9 cellular contexts compared by ENCODE assay signal in genomic region chr17:81342700-81343070, GRCh38. TPM values are rescaled to one million over a fixed set of nuclear protein-coding genes. Genes with fewer than 3 reads are reported as not detected.
DNase-seq lines count a peak whose midpoint lies in the region; ATAC-seq and TF ChIP-seq lines count a peak whose summit lies in the region.
"Had no signal": no experiment of that assay in that cellular context is flagged by ENCODE, and none has a peak within 500 bp of the region (broad histone marks: within the 10 kb centered on the region; RNA-seq: fewer than 3 reads in every experiment).

No MANE protein-coding gene starts in this region.

- no TSS peak for BruUV-seq in A673 (replicated peaks; lab: Mats Ljungman, UMichigan)

- DNase-seq in A673 (ENCODE audit: low spot score) = peak; percentile 58
- peak; percentile 65 for DNase-seq in NCI-H526 treated with DMSO at 0.1 percent for 48 hours (lab: John Stamatoyannopoulos, UW)
- no peak for DNase-seq in endothelial cell (ENCODE audit: low spot score)
- DNase-seq in nephron progenitor cell = no peak
- DNase-seq in NCI-H345 (lab: John Stamatoyannopoulos, UW) = no peak
- DNase-seq: activated naive CD4-positive, alpha-beta T cell treated with anti-CD3 and anti-CD28 coated beads for 36 hours had no signal

- H3K36me3 Mint-ChIP-seq in endothelial cell (ENCODE audit: low read depth, unreplicated experiment) (peaks cover 16% of the 10 kb centered on the region), nephron progenitor cell (ENCODE audit: low read depth) (peaks cover 8% of the 10 kb centered on the region)

- POLR2A ChIA-PET in A673 (lab: Charles Lee; ENCODE audit: low non-redundant PET) = no interaction called here

- CTCF ChIA-PET in A673 (lab: Charles Lee) = no interaction called here

- H3K4me1 Mint-ChIP-seq in endothelial cell (ENCODE audit: unreplicated experiment) (peaks cover 19% of the 10 kb centered on the region), nephron progenitor cell (peaks cover 45% of the 10 kb centered on the region)

- H3K27ac Mint-ChIP-seq in endothelial cell (ENCODE audit: unreplicated experiment) = peak overlapping the region; percentile 98
- peak overlapping the region; percentile 100 for H3K27ac Mint-ChIP-seq in nephron progenitor cell
- H3K27ac Mint-ChIP-seq: activated naive CD4-positive, alpha-beta T cell treated with anti-CD3 and anti-CD28 coated beads for 36 hours had no signal

- ATAC-seq in HG03175 (IDR thresholded peaks at IDR 0.05; ENCODE audit: unreplicated experiment) = no peak
- no peak for ATAC-seq in GM21390 (IDR thresholded peaks at IDR 0.05; ENCODE audit: unreplicated experiment)
- no peak for ATAC-seq in HG02610 (IDR thresholded peaks at IDR 0.05; ENCODE audit: unreplicated experiment)

- H3K27me3 Mint-ChIP-seq in endothelial cell (ENCODE audit: unreplicated experiment) = peaks cover 21% of the 10 kb centered on the region
- H3K27me3 Mint-ChIP-seq in nephron progenitor cell (ENCODE audit: low read depth, poor library complexity) = peaks cover 2% of the 10 kb centered on the region

- H3K4me3 ChIP-seq in A673 (ENCODE audit: low read depth, low read length, poor library complexity, severe bottlenecking) = peak overlapping the region; percentile 78

- H3K27me3 ChIP-seq in A673 (replicated peaks; ENCODE audit: insufficient read depth, low read depth, low read length, poor library complexity) = no peaks in the 10 kb centered on the region

- H3K27ac ChIP-seq in A673 (ENCODE audit: low read depth, low read length, poor library complexity, severe bottlenecking) = peak overlapping the region; percentile 97

- H3K4me1 ChIP-seq in A673 (ENCODE audit: insufficient read depth, low read length, poor library complexity, severe bottlenecking) = peaks cover 36% of the 10 kb centered on the region

- H3K9me3 Mint-ChIP-seq in endothelial cell (ENCODE audit: unreplicated experiment) (no peaks in the 10 kb centered on the region), nephron progenitor cell (no peaks in the 10 kb centered on the region)
- H3K9me3 Mint-ChIP-seq: activated naive CD4-positive, alpha-beta T cell treated with anti-CD3 and anti-CD28 coated beads for 36 hours had no signal

- no peaks in the 10 kb centered on the region for H3K36me3 ChIP-seq in A673 (ENCODE audit: insufficient read depth, low read length, poor library complexity, severe bottlenecking)

- intact Hi-C loops in A673 (cut with micrococcal nuclease; ENCODE audit: unreplicated experiment) = no loop called here

- H3K9me3 ChIP-seq in A673 (ENCODE audit: low read depth, low read length, poor library complexity, severe bottlenecking) = no peaks in the 10 kb centered on the region

- no peak for TF ChIP-seq CTCF in A673 (conservative IDR thresholded peaks at IDR 0.05; ENCODE audit: low read depth, low read length)
- TF ChIP-seq CTCF in endothelial cell (IDR thresholded peaks at IDR 0.05; ENCODE audit: unreplicated experiment) = no peak
- TF ChIP-seq CTCF in nephron progenitor cell (IDR thresholded peaks at IDR 0.05) = no peak

- H3K4me3 Mint-ChIP-seq in endothelial cell (ENCODE audit: unreplicated experiment) (peak overlapping the region; percentile 99), nephron progenitor cell (peak overlapping the region; percentile 96)
- H3K4me3 Mint-ChIP-seq: activated naive CD4-positive, alpha-beta T cell treated with anti-CD3 and anti-CD28 coated beads for 36 hours had no signal

RNA-seq across cellular contexts. Expression of gene SLC38A10, which starts 47.6 kb away (rescaled TPM):
- total RNA-seq in A673 (2021) (75.1 and 77.3 TPM in 2 replicates), endothelial cell (ENCODE audit: unreplicated experiment) (57.2 TPM)

RNA-seq across cellular contexts. Expression of gene BAHCC1, which starts 52.6 kb away (rescaled TPM):
- 74.2 and 80.6 TPM in 2 replicates for total RNA-seq in A673 (2021)
- total RNA-seq in endothelial cell (ENCODE audit: unreplicated experiment) = 10.7 TPM

Comparison
In these comparisons a context has a peak if more than half of its experiments do, and no peak if none do; other contexts are left out.
1. DNase-seq: peak in A673 (single experiment) and NCI-H526 treated with DMSO at 0.1 percent for 48 hours (single experiment); none in endothelial cell (single experiment), nephron progenitor cell (single experiment) and NCI-H345 (single experiment).